3 cellular contexts compared by ENCODE assay signal in the genomic region with DNA sequence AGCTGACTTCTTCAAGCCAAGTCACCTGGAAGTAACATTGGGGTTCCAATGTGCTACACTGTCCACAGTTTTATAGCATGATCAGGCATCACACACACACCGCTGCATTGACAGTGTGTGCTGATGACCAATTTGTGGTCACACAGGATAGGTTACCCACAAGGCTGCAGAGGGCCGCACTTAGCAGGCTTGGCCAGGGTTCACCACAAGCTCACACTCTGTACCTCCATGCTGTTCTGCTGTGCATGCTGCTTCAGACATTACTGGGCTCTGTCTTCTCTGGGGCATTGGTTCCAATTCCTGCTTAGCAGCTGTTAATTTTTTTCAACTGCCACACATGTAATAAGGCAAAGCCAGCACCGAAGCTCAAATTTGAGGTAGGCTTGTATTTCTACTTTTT.
"Had no signal": no experiment of that assay in that cellular context is flagged by ENCODE, and none has a peak within 500 bp of the region (broad histone marks: within the 10 kb centered on the region; RNA-seq: fewer than 3 reads in every experiment).

No MANE protein-coding gene starts in this region.

- H3K4me3 Mint-ChIP-seq: naive thymus-derived CD4-positive, alpha-beta T cell; neural crest cell had no signal

- DNase-seq: left lung had no signal

- H3K27ac Mint-ChIP-seq: naive thymus-derived CD4-positive, alpha-beta T cell had no signal
